In genomic region chr2:60168247-60168646, GRCh38 we compare ENCODE assay signal across 28 cellular contexts.
"Had no signal": no experiment of that assay in that cellular context is flagged by ENCODE, and none has a peak within 500 bp of the region (broad histone marks: within the 10 kb centered on the region; RNA-seq: fewer than 3 reads in every experiment).

No MANE protein-coding gene starts in this region.

- H3K4me3 Mint-ChIP-seq: naive thymus-derived CD8-positive, alpha-beta T cell; natural killer cell treated with Interleukin-12 subunit alpha and Interleukin-12 subunit beta and Interleukin-15 and Interleukin-18, amount 100 ng/mL, for 72 hours; nephron progenitor cell; neural crest cell; stimulated activated effector memory CD8-positive, alpha-beta T cell treated with anti-CD3 and anti-CD28 coated beads, Interleukin-12 subunit alpha, Interleukin-12 subunit beta, amount 100 ng/mL, for 72 hours; stimulated activated naive B cell treated with anti-CD40 and anti-IgM and Interleukin-4, amounts not matched to agents 10 μg/mL and 1 μg/mL and 100 μg/mL, for 72 hours; stimulated activated naive CD8-positive, alpha-beta T cell treated with anti-CD3 and anti-CD28 coated beads, Interleukin-15, Interleukin-2, amounts not matched to agents 100 ng/mL and 50 ng/mL, for 24 hours; type B pancreatic cell had no signal

- H3K36me3 Mint-ChIP-seq: naive thymus-derived CD8-positive, alpha-beta T cell; natural killer cell treated with Interleukin-12 subunit alpha and Interleukin-12 subunit beta and Interleukin-15 and Interleukin-18, amount 100 ng/mL, for 72 hours; stimulated activated effector memory CD8-positive, alpha-beta T cell treated with anti-CD3 and anti-CD28 coated beads, Interleukin-12 subunit alpha, Interleukin-12 subunit beta, amount 100 ng/mL, for 72 hours; stimulated activated naive B cell treated with anti-CD40 and anti-IgM and Interleukin-4, amounts not matched to agents 10 μg/mL and 1 μg/mL and 100 μg/mL, for 72 hours; type B pancreatic cell had no signal

- H2AFZ ChIP-seq: parathyroid adenoma had no signal

- DNase-seq: naive thymus-derived CD8-positive, alpha-beta T cell; nephron progenitor cell; occipital lobe; ovary; posterior cingulate gyrus; psoas muscle; right lobe of liver; sigmoid colon; small intestine; stimulated activated CD4-positive, alpha-beta T cell treated with anti-CD3 and anti-CD28 coated beads, Interleukin-15, amount 100 ng/mL, for 24 hours; stimulated activated CD4-positive, alpha-beta T cell treated with anti-CD3 and anti-CD28 coated beads, Interleukin-2, amount 100 ng/mL, for 24 hours; stimulated activated CD4-positive, alpha-beta T cell treated with anti-CD3 and anti-CD28 coated beads, Interleukin-2, amount 100 ng/mL, for 48 hours; stimulated activated CD4-positive, alpha-beta T cell treated with anti-CD3 and anti-CD28 coated beads, Interleukin-4, amount 100 ng/mL, for 24 hours; stimulated activated naive B cell treated with anti-CD40 and anti-IgM and Interleukin-4, amounts not matched to agents 10 μg/mL and 1 μg/mL and 100 μg/mL, for 72 hours; stimulated activated naive CD4-positive, alpha-beta T cell treated with Interleukin-2 at 50 U/mL for 16 hours; stomach; thyroid gland; upper lobe of right lung; uterus had no signal

- H3K9me3 ChIP-seq: ovary, psoas muscle, right lobe of liver, sigmoid colon, stomach, thoracic aorta, thyroid gland, tibial nerve, upper lobe of right lung, uterus had no signal

- H3K4me3 ChIP-seq: ovary, psoas muscle, right lobe of liver, sigmoid colon, stomach, thoracic aorta, thyroid gland, tibial nerve, upper lobe of right lung, uterus had no signal

- H3K27ac Mint-ChIP-seq: naive thymus-derived CD8-positive, alpha-beta T cell; natural killer cell treated with Interleukin-12 subunit alpha and Interleukin-12 subunit beta and Interleukin-15 and Interleukin-18, amount 100 ng/mL, for 72 hours; nephron progenitor cell; progenitor cell of endocrine pancreas; stimulated activated effector memory CD8-positive, alpha-beta T cell treated with anti-CD3 and anti-CD28 coated beads, Interleukin-12 subunit alpha, Interleukin-12 subunit beta, amount 100 ng/mL, for 72 hours; stimulated activated naive B cell treated with anti-CD40 and anti-IgM and Interleukin-4, amounts not matched to agents 10 μg/mL and 1 μg/mL and 100 μg/mL, for 72 hours; stimulated activated naive CD8-positive, alpha-beta T cell treated with anti-CD3 and anti-CD28 coated beads, Interleukin-15, Interleukin-2, amounts not matched to agents 100 ng/mL and 50 ng/mL, for 24 hours; type B pancreatic cell had no signal

- H3K27me3 ChIP-seq: ovary, right lobe of liver, sigmoid colon, stomach, thyroid gland, tibial nerve, upper lobe of right lung, uterus had no signal

- H3K9me3 Mint-ChIP-seq: naive thymus-derived CD8-positive, alpha-beta T cell; natural killer cell treated with Interleukin-12 subunit alpha and Interleukin-12 subunit beta and Interleukin-15 and Interleukin-18, amount 100 ng/mL, for 72 hours; nephron progenitor cell; neural crest cell; stimulated activated effector memory CD8-positive, alpha-beta T cell treated with anti-CD3 and anti-CD28 coated beads, Interleukin-12 subunit alpha, Interleukin-12 subunit beta, amount 100 ng/mL, for 72 hours; stimulated activated naive B cell treated with anti-CD40 and anti-IgM and Interleukin-4, amounts not matched to agents 10 μg/mL and 1 μg/mL and 100 μg/mL, for 72 hours; stimulated activated naive CD8-positive, alpha-beta T cell treated with anti-CD3 and anti-CD28 coated beads, Interleukin-15, Interleukin-2, amounts not matched to agents 100 ng/mL and 50 ng/mL, for 24 hours; type B pancreatic cell had no signal

- H3K4me1 ChIP-seq: parathyroid adenoma, psoas muscle, right lobe of liver, sigmoid colon, stomach, thyroid gland, tibial nerve, upper lobe of right lung, uterus had no signal

- H3K79me2 ChIP-seq: parathyroid adenoma had no signal

- H3K9ac ChIP-seq: parathyroid adenoma had no signal

- H3K27ac ChIP-seq: ovary, parathyroid adenoma, psoas muscle, right lobe of liver, sigmoid colon, stomach, thoracic aorta, thyroid gland, tibial nerve, upper lobe of right lung, uterus had no signal

- ATAC-seq: naive thymus-derived CD8-positive, alpha-beta T cell; natural killer cell treated with Interleukin-12 subunit alpha and Interleukin-12 subunit beta and Interleukin-15 and Interleukin-18, amount 100 ng/mL, for 72 hours; psoas muscle; right lobe of liver; stimulated activated effector memory CD8-positive, alpha-beta T cell treated with anti-CD3 and anti-CD28 coated beads, Interleukin-12 subunit alpha, Interleukin-12 subunit beta, amount 100 ng/mL, for 72 hours; stimulated activated naive B cell treated with anti-CD40 and anti-IgM and Interleukin-4, amounts not matched to agents 10 μg/mL and 1 μg/mL and 100 μg/mL, for 72 hours; upper lobe of right lung had no signal

- H3K36me3 ChIP-seq: ovary, right lobe of liver, sigmoid colon, stomach, thoracic aorta, thyroid gland, tibial nerve, upper lobe of right lung, uterus had no signal

- H3K27me3 Mint-ChIP-seq: natural killer cell treated with Interleukin-12 subunit alpha and Interleukin-12 subunit beta and Interleukin-15 and Interleukin-18, amount 100 ng/mL, for 72 hours; progenitor cell of endocrine pancreas; stimulated activated naive B cell treated with anti-CD40 and anti-IgM and Interleukin-4, amounts not matched to agents 10 μg/mL and 1 μg/mL and 100 μg/mL, for 72 hours; stimulated activated naive CD8-positive, alpha-beta T cell treated with anti-CD3 and anti-CD28 coated beads, Interleukin-15, Interleukin-2, amounts not matched to agents 100 ng/mL and 50 ng/mL, for 24 hours; type B pancreatic cell had no signal

- H3K4me1 Mint-ChIP-seq: neural crest cell; stimulated activated effector memory CD8-positive, alpha-beta T cell treated with anti-CD3 and anti-CD28 coated beads, Interleukin-12 subunit alpha, Interleukin-12 subunit beta, amount 100 ng/mL, for 72 hours had no signal
